Comparison of ENCODE assay signal across 8 cellular contexts in genomic region chr10:16521311-16522016, GRCh38. TPM values are rescaled to one million over a fixed set of nuclear protein-coding genes. Genes with fewer than 3 reads are reported as not detected.
DNase-seq lines count a peak whose midpoint lies in the region; ATAC-seq and TF ChIP-seq lines count a peak whose summit lies in the region.

Gene C1QL3, minus strand, starts transcription at chr10:16521879. Its CDS starts 814 bp downstream, at chr10:16521065.

- no peak for TF ChIP-seq RAD21 in IMR-90 (IDR thresholded peaks at IDR 0.05; ENCODE audit: low read length)

- H3K9me3 Mint-ChIP-seq in activated naive CD8-positive, alpha-beta T cell treated with anti-CD3 and anti-CD28 coated beads, Interleukin-2, amount 50 U/mL, for 24 hours, result no peaks in the 10 kb centered on the region

- dilution Hi-C loops in IMR-90 (cut with HindIII; ENCODE audit: low sequenced_read_pairs, unreplicated experiment), result no loop called here

- H3K4me2 ChIP-seq in IMR-90 (ENCODE audit: low read depth, low read length), result peak within 1 kb of the TSS; percentile 65

- CTCF ChIA-PET in IMR-90 (lab: Yijun Ruan, JAX), result interaction anchor here (0.6 kb wide), 2 partner anchors 44 to 82 kb away, joined by 3 to 6 read pairs; no protein-coding TSS in a partner anchor

- H2BK120ac ChIP-seq in IMR-90 (ENCODE audit: low read depth, low read length), result no peak within 1 kb of the TSS

- ATAC-seq in IMR-90 (ENCODE audit: low read depth), result peak; percentile 59
- ATAC-seq in activated naive CD8-positive, alpha-beta T cell treated with anti-CD3 and anti-CD28 coated beads, Interleukin-2, amount 50 U/mL, for 24 hours, result peak; percentile 58

- no peak within 1 kb of the TSS for H2AK9ac ChIP-seq in IMR-90 (replicated peaks; ENCODE audit: low read depth, low read length, poor library complexity)

- peaks cover 50% of the 10 kb centered on the region for H3K27me3 ChIP-seq in IMR-90 (ENCODE audit: control insufficient read depth, insufficient read depth, low read length)

- no peak within 1 kb of the TSS for H3K56ac ChIP-seq in IMR-90 (ENCODE audit: extremely low read depth, insufficient read depth, low read length)

- no peak within 1 kb of the TSS for H2BK15ac ChIP-seq in IMR-90 (ENCODE audit: low read depth, low read length)

- H3K27me3 Mint-ChIP-seq in activated naive CD8-positive, alpha-beta T cell treated with anti-CD3 and anti-CD28 coated beads, Interleukin-2, amount 50 U/mL, for 24 hours, result peaks cover 43% of the 10 kb centered on the region

- intact Hi-C loops in IMR-90 (cut with micrococcal nuclease), result no loop called here
- intact Hi-C loops in posterior vena cava (cut with DNase I), result no loop called here

- no peaks in the 10 kb centered on the region for H3K9me1 ChIP-seq in IMR-90 (ENCODE audit: insufficient read depth, low read length)

- no peak within 1 kb of the TSS for H3K14ac ChIP-seq in IMR-90 (replicated peaks; ENCODE audit: low read depth, low read length)

- no peaks in the 10 kb centered on the region for H3K4me1 ChIP-seq in IMR-90 (ENCODE audit: control insufficient read depth, insufficient read depth, low read length)

- peak within 1 kb of the TSS; percentile 39 for H3K4me3 ChIP-seq in IMR-90 (ENCODE audit: insufficient read depth, low read depth, low read length)
- peak within 1 kb of the TSS; percentile 60 for H3K4me3 ChIP-seq in iPS-11a (ENCODE audit: low read depth, low read length)
- peak within 1 kb of the TSS; percentile 27 to 50 (median 36) for H3K4me3 ChIP-seq in skin epidermis

- H3K18ac ChIP-seq in IMR-90 (ENCODE audit: low read depth, low read length), result no peak within 1 kb of the TSS

- BruUV-seq in IMR-90 (replicated peaks; lab: Mats Ljungman, UMichigan), result no TSS peak

- in situ Hi-C loops in IMR-90 (cut with MboI; ENCODE audit: low sequenced_read_pairs), result no loop called here

- H3K23ac ChIP-seq in IMR-90 (ENCODE audit: low read depth, low read length), result no peak within 1 kb of the TSS

- no peaks in the 10 kb centered on the region for H3K9me3 ChIP-seq in IMR-90 (ENCODE audit: control insufficient read depth, insufficient read depth, low read length)

- H4K20me1 ChIP-seq in IMR-90 (ENCODE audit: insufficient read depth, low read length), result no peaks in the 10 kb centered on the region

- peaks cover 4% of the 10 kb centered on the region for H3K36me3 Mint-ChIP-seq in activated naive CD8-positive, alpha-beta T cell treated with anti-CD3 and anti-CD28 coated beads, Interleukin-2, amount 50 U/mL, for 24 hours (ENCODE audit: low read depth)

- H4K91ac ChIP-seq in IMR-90 (ENCODE audit: insufficient read depth, low read depth, low read length), result no peak within 1 kb of the TSS

- H3K4me1 Mint-ChIP-seq in activated naive CD8-positive, alpha-beta T cell treated with anti-CD3 and anti-CD28 coated beads, Interleukin-2, amount 50 U/mL, for 24 hours, result peaks cover 13% of the 10 kb centered on the region

- no peak for TF ChIP-seq POLR2A in IMR-90 (IDR thresholded peaks at IDR 0.05; ENCODE audit: low read depth, low read length)

- no peak within 1 kb of the TSS for H2BK5ac ChIP-seq in IMR-90 (ENCODE audit: low read depth, low read length, poor library complexity, severe bottlenecking)

- no peak within 1 kb of the TSS for H3K9ac ChIP-seq in IMR-90 (ENCODE audit: low read depth, low read length)

- H3K36me3 ChIP-seq in IMR-90 (ENCODE audit: control insufficient read depth, insufficient read depth, low read length), result no peaks in the 10 kb centered on the region

- no peak within 1 kb of the TSS for H3K27ac Mint-ChIP-seq in activated naive CD8-positive, alpha-beta T cell treated with anti-CD3 and anti-CD28 coated beads, Interleukin-2, amount 50 U/mL, for 24 hours

- TF ChIP-seq CTCF in GM20000 (IDR thresholded peaks at IDR 0.05; ENCODE audit: extremely low read depth, missing control alignments), result no peak
- TF ChIP-seq CTCF in IMR-90 (conservative IDR thresholded peaks at IDR 0.05; ENCODE audit: low read depth, low read length), result no peak

- peak; percentile 78 for DNase-seq in D341Med (ENCODE audit: low spot score)
- peak; percentile 68 for DNase-seq in GM20000 (ENCODE audit: low spot score)
- peak; percentile 21 for DNase-seq in IMR-90
- DNase-seq in activated naive CD8-positive, alpha-beta T cell treated with anti-CD3 and anti-CD28 coated beads, Interleukin-2, amount 50 U/mL, for 24 hours, result peak; percentile 28
- DNase-seq in HuH-7.5 (ENCODE audit: low spot score), result no peak
- no peak for DNase-seq in posterior vena cava (ENCODE audit: low spot score)

- POLR2A ChIA-PET in IMR-90 (lab: Charles Lee; ENCODE audit: unreplicated experiment), result no interaction called here

- no peak within 1 kb of the TSS for H3K4ac ChIP-seq in IMR-90 (ENCODE audit: low read depth, low read length)

- H3K4me3 Mint-ChIP-seq in activated naive CD8-positive, alpha-beta T cell treated with anti-CD3 and anti-CD28 coated beads, Interleukin-2, amount 50 U/mL, for 24 hours, result peak within 1 kb of the TSS; percentile 71

- H2BK20ac ChIP-seq in IMR-90 (ENCODE audit: low read depth, low read length), result no peak within 1 kb of the TSS

- H4K5ac ChIP-seq in IMR-90 (ENCODE audit: low read depth, low read length), result no peak within 1 kb of the TSS

- H2AFZ ChIP-seq in IMR-90 (replicated peaks; ENCODE audit: low read length, poor library complexity), result peak within 1 kb of the TSS; percentile 75

- 1% methylated on average over 30 of the region's 68 CpGs; no CpG with 5 or more reads in 1 of the 2 experiments for WGBS in IMR-90 (ENCODE audit: extremely low coverage in 2 of 2, insufficient read length in 1 of 2), 2 experiments

- H4K8ac ChIP-seq in IMR-90 (ENCODE audit: low read depth in 2 of 2, low read length in 2 of 2), result no peak within 1 kb of the TSS

- H3K79me1 ChIP-seq in IMR-90 (ENCODE audit: low read depth in 1 of 2, low read length in 2 of 2), result no peaks in the 10 kb centered on the region

- H3K27ac ChIP-seq in IMR-90 (ENCODE audit: insufficient read depth, low read length) (no peak within 1 kb of the TSS), skin epidermis (no peak within 1 kb of the TSS)

- no peak within 1 kb of the TSS for H2AK5ac ChIP-seq in IMR-90 (ENCODE audit: low read depth, low read length)

TF ChIP-seq in IMR-90, 13 proteins besides CTCF, POLR2A, EP300 and RAD21:
- no peak for TF ChIP-seq USF2 (IDR thresholded peaks at IDR 0.05; ENCODE audit: low read depth, low read length)
- TF ChIP-seq SMC3 (IDR thresholded peaks at IDR 0.05; ENCODE audit: low read depth, low read length), result no peak
- TF ChIP-seq NFE2L2 (IDR thresholded peaks at IDR 0.05; ENCODE audit: low read depth, low read length), result no peak
- TF ChIP-seq MAZ (IDR thresholded peaks at IDR 0.05; ENCODE audit: borderline replicate concordance, low read depth, low read length), result no peak
- no peak for TF ChIP-seq MAFK (IDR thresholded peaks at IDR 0.05; ENCODE audit: low read depth, low read length)
- TF ChIP-seq CHD1 (IDR thresholded peaks at IDR 0.05; ENCODE audit: low read depth, low read length), result no peak
- no peak for TF ChIP-seq FOS (IDR thresholded peaks at IDR 0.05; ENCODE audit: low read depth, low read length)
- no peak for TF ChIP-seq MXI1 (IDR thresholded peaks at IDR 0.05; ENCODE audit: borderline replicate concordance, low read depth, low read length)
- TF ChIP-seq RCOR1 (IDR thresholded peaks at IDR 0.05; ENCODE audit: insufficient replicate concordance, low read length), result no peak
- TF ChIP-seq BHLHE40 (IDR thresholded peaks at IDR 0.05; ENCODE audit: low read depth, low read length), result no peak
- no peak for TF ChIP-seq CEBPB (IDR thresholded peaks at IDR 0.05; ENCODE audit: low read depth, low read length)
- no peak for TF ChIP-seq ELK1 (IDR thresholded peaks at IDR 0.05; ENCODE audit: borderline replicate concordance, low read depth, low read length)
- TF ChIP-seq RFX5 (IDR thresholded peaks at IDR 0.05; ENCODE audit: low read depth, low read length), result no peak

RNA-seq across cellular contexts. Expression of gene C1QL3, which starts in this region (rescaled TPM):
- total RNA-seq in IMR-90 (2012; rRNA removed) (not detected in 2 replicates), posterior vena cava (not detected)
- not detected in 2 replicates for polyA plus RNA-seq in IMR-90 (2012; rRNA removed)
- not detected in 2 replicates for polyA plus RNA-seq in IMR-90 (2012; cell fraction: cytosol; rRNA removed)
- polyA plus RNA-seq in IMR-90 (2012; cell fraction: nucleus; rRNA removed; ENCODE audit: low replicate concordance), result not detected in 2 replicates

Comparison
In these comparisons a context has a peak if more than half of its experiments do, and no peak if none do; other contexts are left out.
1. Peak in DNase-seq, ATAC-seq, H3K4me3 ChIP-seq and H3K4me2 ChIP-seq in IMR-90; RNA of the gene not detected or under 1 TPM.
2. DNase-seq: peak in D341Med (single experiment), GM20000 (single experiment) and activated naive CD8-positive, alpha-beta T cell treated with anti-CD3 and anti-CD28 coated beads, Interleukin-2, amount 50 U/mL, for 24 hours (single experiment); none in HuH-7.5 (single experiment) and posterior vena cava (single experiment).
3. Peak in every context shown above with its lines, with median percentiles within 50 percentile points of each other: H3K4me3 ChIP-seq.